ENCODE assay signal across 8 cellular contexts in the genomic region with DNA sequence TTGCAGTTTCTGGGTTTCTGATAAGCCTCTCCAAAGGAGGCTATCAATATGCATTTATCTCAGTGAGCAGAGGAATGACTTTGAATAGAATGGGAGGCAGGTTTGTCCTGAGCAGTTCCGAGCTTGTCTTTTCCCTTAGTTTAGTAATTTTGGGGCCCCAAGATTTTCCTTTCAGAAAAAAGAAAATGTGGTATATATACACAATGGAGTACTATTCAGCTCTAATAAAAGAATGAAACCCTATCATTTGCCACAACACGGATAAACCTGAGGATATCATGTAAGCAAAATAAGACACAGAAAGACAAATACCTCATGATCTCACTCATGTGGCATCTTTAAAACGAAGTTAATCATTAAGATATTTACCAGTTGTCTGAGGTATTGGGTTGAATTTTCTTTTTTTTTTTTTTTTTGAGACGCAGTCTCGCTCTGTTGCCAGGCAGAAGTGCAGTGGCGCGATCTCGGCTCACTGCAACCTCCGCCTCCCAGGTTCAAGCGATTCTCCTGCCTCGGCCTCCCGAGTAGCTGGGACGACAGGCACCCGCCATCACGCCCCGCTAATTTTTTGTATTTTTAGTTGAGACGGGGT. TPM values are rescaled to one million over a fixed set of nuclear protein-coding genes. Genes with fewer than 3 reads are reported as not detected.
DNase-seq lines count a peak whose midpoint lies in the region; ATAC-seq and TF ChIP-seq lines count a peak whose summit lies in the region.

No MANE protein-coding gene starts in this region.

- peak overlapping the region; percentile 94 for H3K27ac ChIP-seq in naive thymus-derived CD4-positive, alpha-beta T cell (ENCODE audit: low read depth, low read length)

- H3K27me3 Mint-ChIP-seq in effector memory CD8-positive, alpha-beta T cell: no peaks in the 10 kb centered on the region
- no peaks in the 10 kb centered on the region for H3K27me3 Mint-ChIP-seq in naive thymus-derived CD4-positive, alpha-beta T cell

- peak; percentile 54 for DNase-seq in ACHN
- peak; percentile 19 for DNase-seq in OCI-M1 (lab: John Stamatoyannopoulos, UW)
- no peak for DNase-seq in effector memory CD8-positive, alpha-beta T cell
- DNase-seq in naive thymus-derived CD4-positive, alpha-beta T cell: no peak
- DNase-seq in germinal center (ENCODE audit: low spot score): no peak
- DNase-seq in SW480 (ENCODE audit: low spot score): no peak
- no peak for DNase-seq in omental fat pad (ENCODE audit: low spot score)

- peaks cover 0 to 29% (median 4%) of the 10 kb centered on the region in 3 experiments for H3K9me3 ChIP-seq in naive thymus-derived CD4-positive, alpha-beta T cell (ENCODE audit: control insufficient read depth in 2 of 3, low read length in 3 of 3)

- peak overlapping the region; percentile 98 to 99 for H3K27ac Mint-ChIP-seq in effector memory CD8-positive, alpha-beta T cell
- peak overlapping the region; percentile 91 to 98 (median 97) for H3K27ac Mint-ChIP-seq in naive thymus-derived CD4-positive, alpha-beta T cell

- CTCF ChIA-PET in naive thymus-derived CD4-positive, alpha-beta T cell (lab: Charles Lee): no interaction called here

- H3K9me3 Mint-ChIP-seq in effector memory CD8-positive, alpha-beta T cell: peaks cover 0 to 2% of the 10 kb centered on the region in 2 donors
- peaks cover 0 to 60% (median 23%) of the 10 kb centered on the region in 11 donors for H3K9me3 Mint-ChIP-seq in naive thymus-derived CD4-positive, alpha-beta T cell

- H3K36me3 ChIP-seq in naive thymus-derived CD4-positive, alpha-beta T cell (ENCODE audit: control insufficient read depth in 2 of 3, insufficient read depth in 3 of 3, low read length in 3 of 3): peaks cover 0 to 44% (median 3%) of the 10 kb centered on the region in 3 experiments

- H3K4me1 Mint-ChIP-seq in effector memory CD8-positive, alpha-beta T cell (ENCODE audit: low read depth in 2 of 2): peaks cover 24 to 31% of the 10 kb centered on the region in 2 donors
- peaks cover 19 to 53% (median 44%) of the 10 kb centered on the region in 7 donors for H3K4me1 Mint-ChIP-seq in naive thymus-derived CD4-positive, alpha-beta T cell

- peaks cover 13 to 16% of the 10 kb centered on the region in 2 donors for H3K4me1 ChIP-seq in naive thymus-derived CD4-positive, alpha-beta T cell (ENCODE audit: control insufficient read depth in 2 of 2, insufficient read depth in 2 of 2, low read length in 2 of 2)

- in situ Hi-C loops in ACHN (cut with HindIII; ENCODE audit: low pct_ligation_motif_present, low pct_unique_long_range_greater_than_20kb, low sequenced_read_pairs): no loop called here

- peak overlapping the region; percentile 96 for H3K4me3 ChIP-seq in naive thymus-derived CD4-positive, alpha-beta T cell (ENCODE audit: low read length)

- POLR2A ChIA-PET in naive thymus-derived CD4-positive, alpha-beta T cell (lab: Charles Lee): interaction anchor here (1.0 to 1.4 kb wide), 2 partner anchors 24 to 374 kb away, joined by 5 to 7 read pairs; a partner anchor contains a TSS

- TF ChIP-seq CTCF in omental fat pad (IDR thresholded peaks at IDR 0.05): no peak

- peak overlapping the region; percentile 95 to 97 for H3K4me3 Mint-ChIP-seq in effector memory CD8-positive, alpha-beta T cell
- H3K4me3 Mint-ChIP-seq in naive thymus-derived CD4-positive, alpha-beta T cell: peak overlapping the region; percentile 90 to 97 (median 94)

- intact Hi-C loops in naive thymus-derived CD4-positive, alpha-beta T cell (cut with micrococcal nuclease): loop anchor here (2.0 to 10.0 kb wide), 4 partner anchors 176 to 284 kb away; a partner anchor contains a TSS

- no peaks in the 10 kb centered on the region for H3K27me3 ChIP-seq in naive thymus-derived CD4-positive, alpha-beta T cell (ENCODE audit: control insufficient read depth in 2 of 2, insufficient read depth in 2 of 2, low read length in 2 of 2)

- ATAC-seq in GM19463 (IDR thresholded peaks at IDR 0.05; ENCODE audit: unreplicated experiment): peak; percentile 13
- ATAC-seq in effector memory CD8-positive, alpha-beta T cell (replicated peaks): peak; percentile 39
- peak; percentile 60 for ATAC-seq in naive thymus-derived CD4-positive, alpha-beta T cell
- ATAC-seq in omental fat pad (ENCODE audit: low FRiP score): no peak

- H3K36me3 Mint-ChIP-seq in effector memory CD8-positive, alpha-beta T cell (ENCODE audit: insufficient read depth): peaks cover 47% of the 10 kb centered on the region
- H3K36me3 Mint-ChIP-seq in naive thymus-derived CD4-positive, alpha-beta T cell: peaks cover 13 to 66% (median 56%) of the 10 kb centered on the region in 5 donors

RNA-seq across cellular contexts. Expression of a gene that starts 0.5 kb away (rescaled TPM):
- 10 to 100 TPM; 34.0 to 81.5 (median 42.1) TPM for total RNA-seq in naive thymus-derived CD4-positive, alpha-beta T cell
- 10 to 100 TPM; 48.9 to 50.2 TPM for polyA plus RNA-seq in naive thymus-derived CD4-positive, alpha-beta T cell
- 10 to 100 TPM; 17.0 to 37.0 (median 23.3) TPM for total RNA-seq in omental fat pad

RNA-seq across cellular contexts. Expression of a gene that starts 0.6 kb away (rescaled TPM):
- 100 to 1,000 TPM in 2 of 5 experiments, 10 to 100 TPM in 3; 74.1 to 122 (median 97.6) TPM for total RNA-seq in naive thymus-derived CD4-positive, alpha-beta T cell
- 10 to 100 TPM; 20.8 to 29.4 TPM for polyA plus RNA-seq in naive thymus-derived CD4-positive, alpha-beta T cell
- 10 to 100 TPM; 32.9 to 67.8 (median 51.9) TPM for total RNA-seq in omental fat pad

Comparison
In these comparisons a context has a peak if more than half of its experiments do, and no peak if none do; other contexts are left out.
1. DNase-seq: peak in ACHN (single experiment) and OCI-M1 (single experiment); none in effector memory CD8-positive, alpha-beta T cell (0 of 3), naive thymus-derived CD4-positive, alpha-beta T cell (0 of 9), germinal center (single experiment), SW480 (single experiment) and omental fat pad (single experiment).